In genomic region chr14:34965912-34966311, GRCh38 we compare ENCODE assay signal across 23 cellular contexts. TPM values are rescaled to one million over a fixed set of nuclear protein-coding genes. Genes with fewer than 3 reads are reported as not detected.
A peak's percentile ranks its signal among the peaks of the same experiment; 100 is the strongest.
DNase-seq lines count a peak whose midpoint lies in the region; ATAC-seq, FAIRE-seq and TF ChIP-seq lines count a peak whose summit lies in the region.
"Had no signal": no experiment of that assay in that cellular context is flagged by ENCODE, and none has a peak within 500 bp of the region (broad histone marks: within the 10 kb centered on the region; RNA-seq: fewer than 3 reads in every experiment).

No MANE protein-coding gene starts in this region.

- intact Hi-C loops in naive thymus-derived CD4-positive, alpha-beta T cell (cut with micrococcal nuclease), result loop anchor here in 1 of 2 donors (1.0 kb wide), 1 partner anchor 16 kb away; the partner anchor contains the start of gene SRP54
- intact Hi-C loops in thyroid gland (cut with DNase I), result no loop called here

- no peak overlapping the region for H3K4me3 ChIP-seq in naive thymus-derived CD4-positive, alpha-beta T cell (ENCODE audit: low read length)
- no peak overlapping the region for H3K4me3 ChIP-seq in thyroid gland (replicated peaks in 1 of 3)
- H3K4me3 ChIP-seq: GM23248, hepatocyte, lower lobe of right lung, psoas muscle, SJSA1 had no signal

- H3K36me3 Mint-ChIP-seq in activated T-cell treated with anti-CD3 and anti-CD28 coated beads, Interleukin-2, amount 50 U/mL, for 72 hours (ENCODE audit: insufficient read depth in 2 of 2), result peaks cover 4 to 10% of the 10 kb centered on the region in 2 donors
- H3K36me3 Mint-ChIP-seq in activated T-cell treated with anti-CD3 and anti-CD28 coated beads, Interleukin-2, amount 50 U/mL, for 4 hours (ENCODE audit: insufficient read depth), result peaks cover 11% of the 10 kb centered on the region
- peaks cover 2% of the 10 kb centered on the region for H3K36me3 Mint-ChIP-seq in T-helper 17 cell (ENCODE audit: low read depth)
- H3K36me3 Mint-ChIP-seq in naive thymus-derived CD4-positive, alpha-beta T cell, result peaks cover 0 to 28% (median 15%) of the 10 kb centered on the region in 5 donors
- H3K36me3 Mint-ChIP-seq: natural killer cell had no signal

- H3K9me3 Mint-ChIP-seq in activated T-cell treated with anti-CD3 and anti-CD28 coated beads, Interleukin-2, amount 50 U/mL, for 72 hours, result no peaks in the 10 kb centered on the region
- no peaks in the 10 kb centered on the region for H3K9me3 Mint-ChIP-seq in activated T-cell treated with anti-CD3 and anti-CD28 coated beads, Interleukin-2, amount 50 U/mL, for 4 hours
- no peaks in the 10 kb centered on the region for H3K9me3 Mint-ChIP-seq in naive thymus-derived CD4-positive, alpha-beta T cell
- H3K9me3 Mint-ChIP-seq: natural killer cell, type B pancreatic cell, WTC11 had no signal

- no peak overlapping the region for H3K4me3 Mint-ChIP-seq in activated T-cell treated with anti-CD3 and anti-CD28 coated beads, Interleukin-2, amount 50 U/mL, for 72 hours
- no peak overlapping the region for H3K4me3 Mint-ChIP-seq in activated T-cell treated with anti-CD3 and anti-CD28 coated beads, Interleukin-2, amount 50 U/mL, for 4 hours
- no peak overlapping the region for H3K4me3 Mint-ChIP-seq in T-helper 17 cell
- no peak overlapping the region for H3K4me3 Mint-ChIP-seq in naive thymus-derived CD4-positive, alpha-beta T cell
- H3K4me3 Mint-ChIP-seq: natural killer cell, type B pancreatic cell, WTC11 had no signal

- CTCF ChIA-PET in naive thymus-derived CD4-positive, alpha-beta T cell (lab: Charles Lee), result no interaction called here

- POLR2A ChIA-PET in naive thymus-derived CD4-positive, alpha-beta T cell (lab: Charles Lee), result interaction anchor here (0.6 kb wide), 1 partner anchor 72 kb away, joined by 3 read pairs; no protein-coding TSS in a partner anchor

- no peaks in the 10 kb centered on the region for H3K27me3 ChIP-seq in naive thymus-derived CD4-positive, alpha-beta T cell (ENCODE audit: control insufficient read depth in 2 of 2, insufficient read depth in 2 of 2, low read length in 2 of 2)
- no peaks in the 10 kb centered on the region for H3K27me3 ChIP-seq in thyroid gland
- H3K27me3 ChIP-seq: hepatocyte, SJSA1 had no signal

- no peak for TF ChIP-seq CTCF in thyroid gland (IDR thresholded peaks at IDR 0.05)

- no peak for DNase-seq in activated T-cell treated with anti-CD3 and anti-CD28 coated beads, Interleukin-2, amount 50 U/mL, for 72 hours
- DNase-seq in activated T-cell treated with anti-CD3 and anti-CD28 coated beads, Interleukin-2, amount 50 U/mL, for 4 hours, result no peak
- no peak for DNase-seq in GM12891 (ENCODE audit: insufficient read length, low spot score)
- no peak for DNase-seq in T-helper 17 cell
- no peak for DNase-seq in naive thymus-derived CD4-positive, alpha-beta T cell
- no peak for DNase-seq in cerebellar nuclear complex (lab: John Stamatoyannopoulos, UW)
- DNase-seq in thyroid gland, result no peak
- no peak for DNase-seq in DMS53 treated with DMSO at 0.1 percent for 48 hours (lab: John Stamatoyannopoulos, UW; ENCODE audit: unreplicated experiment)
- DNase-seq: activated gamma-delta T cell treated with Interleukin-2 at 50 U/mL for 16 hours; effector CD4-positive, alpha-beta T cell; GM23248; lower lobe of right lung; natural killer cell; NCI-H1092 treated with DMSO at 0.1 percent for 48 hours; NCI-H187 treated with DMSO at 0.1 percent for 48 hours; NCI-H2171; NCI-H510A; psoas muscle; stimulated activated CD4-positive, alpha-beta T cell treated with anti-CD3 and anti-CD28 coated beads, Interleukin-4, amount 100 ng/mL, for 1 hour had no signal

- no peaks in the 10 kb centered on the region for H3K27me3 Mint-ChIP-seq in activated T-cell treated with anti-CD3 and anti-CD28 coated beads, Interleukin-2, amount 50 U/mL, for 72 hours (ENCODE audit: low read depth)
- no peaks in the 10 kb centered on the region for H3K27me3 Mint-ChIP-seq in activated T-cell treated with anti-CD3 and anti-CD28 coated beads, Interleukin-2, amount 50 U/mL, for 4 hours (ENCODE audit: low read depth)
- no peaks in the 10 kb centered on the region for H3K27me3 Mint-ChIP-seq in T-helper 17 cell
- H3K27me3 Mint-ChIP-seq in naive thymus-derived CD4-positive, alpha-beta T cell, result no peaks in the 10 kb centered on the region
- H3K27me3 Mint-ChIP-seq: type B pancreatic cell had no signal

- H3K27ac ChIP-seq in naive thymus-derived CD4-positive, alpha-beta T cell (ENCODE audit: low read depth, low read length), result no peak overlapping the region
- no peak overlapping the region for H3K27ac ChIP-seq in thyroid gland
- H3K27ac ChIP-seq: GM23248, hepatocyte, lower lobe of right lung, psoas muscle, SJSA1 had no signal

- peak in 1 of 2 donors; percentile 11 for ATAC-seq in activated T-cell treated with anti-CD3 and anti-CD28 coated beads, Interleukin-2, amount 50 U/mL, for 72 hours (replicated peaks in 1 of 2)
- ATAC-seq in activated T-cell treated with anti-CD3 and anti-CD28 coated beads, Interleukin-2, amount 50 U/mL, for 4 hours, result no peak
- no peak for ATAC-seq in T-helper 17 cell
- ATAC-seq in naive thymus-derived CD4-positive, alpha-beta T cell, result no peak
- ATAC-seq: lower lobe of right lung, psoas muscle, WTC11 had no signal

- peak overlapping the region; percentile 82 for H3K27ac Mint-ChIP-seq in activated T-cell treated with anti-CD3 and anti-CD28 coated beads, Interleukin-2, amount 50 U/mL, for 72 hours
- H3K27ac Mint-ChIP-seq in T-helper 17 cell, result peak overlapping the region; percentile 89
- H3K27ac Mint-ChIP-seq in naive thymus-derived CD4-positive, alpha-beta T cell, result peak overlapping the region in 7 of 9 donors; percentile 4 to 59 (median 38)
- H3K27ac Mint-ChIP-seq: type B pancreatic cell, WTC11 had no signal

- H3K36me3 ChIP-seq in naive thymus-derived CD4-positive, alpha-beta T cell (ENCODE audit: control insufficient read depth in 2 of 3, insufficient read depth in 3 of 3, low read length in 3 of 3), result peaks cover 6 to 38% (median 9%) of the 10 kb centered on the region in 3 experiments
- H3K36me3 ChIP-seq in thyroid gland, result no peaks in the 10 kb centered on the region
- H3K36me3 ChIP-seq: SJSA1 had no signal

- WGBS in thyroid gland, 2 donors, result 93 to 96% methylated on average over 4 of the region's 4 CpGs

- H3K9me3 ChIP-seq in T-helper 17 cell (ENCODE audit: control insufficient read depth, low read length, poor library complexity, severe bottlenecking) (no peaks in the 10 kb centered on the region), thyroid gland (no peaks in the 10 kb centered on the region)
- H3K9me3 ChIP-seq in naive thymus-derived CD4-positive, alpha-beta T cell (ENCODE audit: control insufficient read depth in 2 of 3, low read length in 3 of 3), result no peaks in the 10 kb centered on the region
- H3K9me3 ChIP-seq: lower lobe of right lung, psoas muscle, SJSA1 had no signal

- TF ChIP-seq POLR2A in GM12891 (IDR thresholded peaks at IDR 0.05; ENCODE audit: low read depth, low read length) (0 out of 2 replicates have a peak, but pooled peaks have one; percentile 21), thyroid gland (IDR thresholded peaks at IDR 0.05) (no peak)

- H3K4me1 ChIP-seq in naive thymus-derived CD4-positive, alpha-beta T cell (ENCODE audit: control insufficient read depth in 2 of 2, insufficient read depth in 2 of 2, low read length in 2 of 2), result no peaks in the 10 kb centered on the region
- no peaks in the 10 kb centered on the region for H3K4me1 ChIP-seq in thyroid gland
- H3K4me1 ChIP-seq: lower lobe of right lung, psoas muscle, SJSA1 had no signal

- H3K4me1 Mint-ChIP-seq in activated T-cell treated with anti-CD3 and anti-CD28 coated beads, Interleukin-2, amount 50 U/mL, for 72 hours (ENCODE audit: low read depth), result peaks cover 36% of the 10 kb centered on the region
- H3K4me1 Mint-ChIP-seq in activated T-cell treated with anti-CD3 and anti-CD28 coated beads, Interleukin-2, amount 50 U/mL, for 4 hours (ENCODE audit: low read depth), result peaks cover 6% of the 10 kb centered on the region
- H3K4me1 Mint-ChIP-seq in T-helper 17 cell, result peaks cover 3% of the 10 kb centered on the region
- H3K4me1 Mint-ChIP-seq in naive thymus-derived CD4-positive, alpha-beta T cell, result peaks cover 0 to 18% (median 6%) of the 10 kb centered on the region in 7 donors
- H3K4me1 Mint-ChIP-seq: natural killer cell, WTC11 had no signal

- peak; percentile 50 for FAIRE-seq in GM12891 (lab: Jason Lieb, UNC)

TF ChIP-seq in GM12891, 5 proteins besides CTCF, POLR2A, EP300 and RAD21:
- TF ChIP-seq POLR2AphosphoS5 (IDR thresholded peaks at IDR 0.05; ENCODE audit: low read depth, low read length) (no peak), SPI1 (IDR thresholded peaks at IDR 0.05; ENCODE audit: low read depth, low read length) (no peak), TAF1 (IDR thresholded peaks at IDR 0.05; ENCODE audit: low read depth, low read length) (no peak), PAX5 (IDR thresholded peaks at IDR 0.05; ENCODE audit: insufficient read depth, low read length, severe bottlenecking) (no peak), POU2F2 (IDR thresholded peaks at IDR 0.05; ENCODE audit: low read depth, low read length) (no peak)
TF ChIP-seq in GM12891: peak in this region for 0.

RNA-seq across cellular contexts. Expression of gene SRP54, which starts 16.9 kb away (rescaled TPM):
- total RNA-seq in activated T-cell treated with anti-CD3 and anti-CD28 coated beads, Interleukin-2, amount 50 U/mL, for 72 hours, result 10 to 100 TPM; 81.6 to 84.3 TPM
- total RNA-seq in activated T-cell treated with anti-CD3 and anti-CD28 coated beads, Interleukin-2, amount 50 U/mL, for 4 hours, result 10 to 100 TPM; 63.2 to 85.4 (median 74.5) TPM
- polyA plus RNA-seq in GM12891 (2012; ENCODE audit: low read depth, missing spikeins), result 56.9 TPM
- total RNA-seq in T-helper 17 cell, result 10 to 100 TPM; 35.0 to 37.9 TPM
- total RNA-seq in naive thymus-derived CD4-positive, alpha-beta T cell, result 10 to 100 TPM; 35.8 to 61.4 (median 52.0) TPM
- 10 to 100 TPM; 34.2 to 37.4 TPM for polyA plus RNA-seq in naive thymus-derived CD4-positive, alpha-beta T cell
- total RNA-seq in thyroid gland, result 100 to 1,000 TPM in 1 of 4 donors, 10 to 100 TPM in 3; 58.5 to 122 (median 79.7) TPM

Comparison
In these comparisons a context has a peak if more than half of its experiments do, and no peak if none do; other contexts are left out.
1. H3K27ac Mint-ChIP-seq: peak in every context shown above with its lines; median percentile 89 in T-helper 17 cell; 82 in activated T-cell treated with anti-CD3 and anti-CD28 coated beads, Interleukin-2, amount 50 U/mL, for 72 hours; 38 in naive thymus-derived CD4-positive, alpha-beta T cell.